In genomic region chrX:10189317-10190268, GRCh38 we compare ENCODE assay signal across 8 cellular contexts. TPM values are rescaled to one million over a fixed set of nuclear protein-coding genes. Genes with fewer than 3 reads are reported as not detected.
DNase-seq lines count a peak whose midpoint lies in the region; ATAC-seq and TF ChIP-seq lines count a peak whose summit lies in the region.

No MANE protein-coding gene starts in this region.

- peak; percentile 80 for TF ChIP-seq CTCF in endothelial cell (IDR thresholded peaks at IDR 0.05; ENCODE audit: unreplicated experiment)

- peak; percentile 15 to 19 for DNase-seq in AML-193 (lab: John Stamatoyannopoulos, UW)
- DNase-seq in NCI-H748 treated with DMSO at 0.1 percent for 48 hours (lab: John Stamatoyannopoulos, UW): peak; percentile 59
- peak; percentile 67 for DNase-seq in activated CD8-positive, alpha-beta memory T cell treated with anti-CD3 and anti-CD28 coated beads, Interleukin-2, amount 10 ng/mL, durations not matched to agents 7 days and 5 days
- peak; percentile 74 for DNase-seq in endothelial cell (ENCODE audit: low spot score)
- peak; percentile 80 for DNase-seq in mucosa of gallbladder (ENCODE audit: low spot score)
- DNase-seq in stimulated activated CD8-positive, alpha-beta memory T cell treated with anti-CD3 and anti-CD28 coated beads, Interleukin-7, amount 100 ng/mL, for 1 hour (ENCODE audit: low read depth in 2 of 2): peak; percentile 46 to 64

- peaks cover 3% of the 10 kb centered on the region for H3K4me1 Mint-ChIP-seq in activated CD8-positive, alpha-beta memory T cell treated with anti-CD3 and anti-CD28 coated beads, Interleukin-2, amount 10 ng/mL, durations not matched to agents 7 days and 5 days
- peaks cover 26% of the 10 kb centered on the region for H3K4me1 Mint-ChIP-seq in endothelial cell (ENCODE audit: unreplicated experiment)

- no peak overlapping the region for H3K27ac Mint-ChIP-seq in activated CD8-positive, alpha-beta memory T cell treated with anti-CD3 and anti-CD28 coated beads, Interleukin-2, amount 10 ng/mL, durations not matched to agents 7 days and 5 days
- peak overlapping the region; percentile 95 for H3K27ac Mint-ChIP-seq in endothelial cell (ENCODE audit: unreplicated experiment)

- no peaks in the 10 kb centered on the region for H3K9me3 Mint-ChIP-seq in activated CD8-positive, alpha-beta memory T cell treated with anti-CD3 and anti-CD28 coated beads, Interleukin-2, amount 10 ng/mL, durations not matched to agents 7 days and 5 days (ENCODE audit: low read depth)
- no peaks in the 10 kb centered on the region for H3K9me3 Mint-ChIP-seq in endothelial cell (ENCODE audit: unreplicated experiment)

- no peaks in the 10 kb centered on the region for H3K27me3 Mint-ChIP-seq in activated CD8-positive, alpha-beta memory T cell treated with anti-CD3 and anti-CD28 coated beads, Interleukin-2, amount 10 ng/mL, durations not matched to agents 7 days and 5 days
- peaks cover 6% of the 10 kb centered on the region for H3K27me3 Mint-ChIP-seq in endothelial cell (ENCODE audit: unreplicated experiment)

- H3K4me3 Mint-ChIP-seq in activated CD8-positive, alpha-beta memory T cell treated with anti-CD3 and anti-CD28 coated beads, Interleukin-2, amount 10 ng/mL, durations not matched to agents 7 days and 5 days: no peak overlapping the region
- no peak overlapping the region for H3K4me3 Mint-ChIP-seq in endothelial cell (ENCODE audit: unreplicated experiment)

- ATAC-seq in GM18907 (IDR thresholded peaks at IDR 0.05; ENCODE audit: unreplicated experiment): peak; percentile 86
- ATAC-seq in HG03378 (IDR thresholded peaks at IDR 0.05; ENCODE audit: unreplicated experiment): peak; percentile 89
- peak; percentile 67 for ATAC-seq in activated CD8-positive, alpha-beta memory T cell treated with anti-CD3 and anti-CD28 coated beads, Interleukin-2, amount 10 ng/mL, durations not matched to agents 7 days and 5 days

- CTCF ChIA-PET in activated CD8-positive, alpha-beta memory T cell treated with anti-CD3 and anti-CD28 coated beads, Interleukin-2, amount 10 ng/mL, durations not matched to agents 7 days and 5 days (lab: Charles Lee): interaction anchor here (1.0 to 2.3 kb wide), 12 partner anchors 9 to 947 kb away, joined by 3 to 19 read pairs (median 4); no protein-coding TSS in a partner anchor

- H3K36me3 Mint-ChIP-seq in activated CD8-positive, alpha-beta memory T cell treated with anti-CD3 and anti-CD28 coated beads, Interleukin-2, amount 10 ng/mL, durations not matched to agents 7 days and 5 days: no peaks in the 10 kb centered on the region
- H3K36me3 Mint-ChIP-seq in endothelial cell (ENCODE audit: low read depth, unreplicated experiment): peaks cover 38% of the 10 kb centered on the region

RNA-seq across cellular contexts. Expression of gene CLCN4, which starts 32.8 kb away (rescaled TPM):
- under 1 TPM; 0.03 to 0.16 TPM for total RNA-seq in activated CD8-positive, alpha-beta memory T cell treated with anti-CD3 and anti-CD28 coated beads, Interleukin-2, amount 10 ng/mL, durations not matched to agents 7 days and 5 days
- total RNA-seq in endothelial cell (ENCODE audit: unreplicated experiment) (23.1 TPM), mucosa of gallbladder (8.0 TPM)

Comparison
In these comparisons a context has a peak if more than half of its experiments do, and no peak if none do; other contexts are left out.
1. Peak in every context shown above with its lines: DNase-seq and ATAC-seq.
2. DNase-seq: peak in every context shown above with its lines; median percentile 80 in mucosa of gallbladder; 74 in endothelial cell; 67 in activated CD8-positive, alpha-beta memory T cell treated with anti-CD3 and anti-CD28 coated beads, Interleukin-2, amount 10 ng/mL, durations not matched to agents 7 days and 5 days; 59 in NCI-H748 treated with DMSO at 0.1 percent for 48 hours; 55 in stimulated activated CD8-positive, alpha-beta memory T cell treated with anti-CD3 and anti-CD28 coated beads, Interleukin-7, amount 100 ng/mL, for 1 hour; 17 in AML-193.